8 cellular contexts compared by ENCODE assay signal in genomic region chr12:52965337-52965731, GRCh38. TPM values are rescaled to one million over a fixed set of nuclear protein-coding genes. Genes with fewer than 3 reads are reported as not detected.
DNase-seq lines count a peak whose midpoint lies in the region; FAIRE-seq and TF ChIP-seq lines count a peak whose summit lies in the region.

No MANE protein-coding gene starts in this region.

- H3K9me3 ChIP-seq in small intestine (ENCODE audit: control insufficient read depth, low read depth) = no peaks in the 10 kb centered on the region

- H3K27ac Mint-ChIP-seq in HFFc6 (no peak overlapping the region), chondrocyte (ENCODE audit: unreplicated experiment) (no peak overlapping the region)

- H3K27me3 ChIP-seq in kidney epithelial cell (ENCODE audit: control insufficient read depth, insufficient read depth, low read length) (no peaks in the 10 kb centered on the region), small intestine (ENCODE audit: control insufficient read depth in 2 of 2, insufficient read depth in 2 of 2, low read length in 2 of 2) (peaks cover 0 to 3% of the 10 kb centered on the region in 2 donors)

- H3K36me3 ChIP-seq in kidney epithelial cell (ENCODE audit: control insufficient read depth, insufficient read depth, low read length) (no peaks in the 10 kb centered on the region), small intestine (ENCODE audit: control insufficient read depth in 2 of 2, insufficient read depth in 2 of 2, low read length in 2 of 2) (no peaks in the 10 kb centered on the region)

- no peak for FAIRE-seq in small intestine (lab: Jason Lieb, UNC)

- H3K9me3 Mint-ChIP-seq in HFFc6 (no peaks in the 10 kb centered on the region), chondrocyte (ENCODE audit: low read depth) (no peaks in the 10 kb centered on the region)

- H3K4me1 ChIP-seq in small intestine (ENCODE audit: control insufficient read depth in 2 of 2, insufficient read depth in 1 of 2, low read depth in 1 of 2, low read length in 1 of 2) = peaks cover 1 to 3% of the 10 kb centered on the region in 2 donors

- H3K4me3 Mint-ChIP-seq in HFFc6 (peak overlapping the region; percentile 75), chondrocyte (ENCODE audit: unreplicated experiment) (peak overlapping the region; percentile 45)

- TF ChIP-seq CTCF in HFFc6 (IDR thresholded peaks at IDR 0.05) = no peak
- no peak for TF ChIP-seq CTCF in chondrocyte (IDR thresholded peaks at IDR 0.05)
- TF ChIP-seq CTCF in kidney epithelial cell (IDR thresholded peaks at IDR 0.05; ENCODE audit: insufficient read depth, low read length, poor library complexity, severe bottlenecking) = no peak

- H3K4me3 ChIP-seq in kidney epithelial cell (ENCODE audit: low read depth, low read length) (peak overlapping the region; percentile 37), small intestine (ENCODE audit: low read depth in 1 of 2, low read length in 2 of 2) (peak overlapping the region in 1 of 2 donors; percentile 65)

- DNase-seq in HFFc6 (no peak), chondrocyte (ENCODE audit: low spot score) (no peak), kidney epithelial cell (ENCODE audit: low read depth) (no peak), small intestine (peak; percentile 61), NCI-H345 treated with DMSO at 0.1 percent for 48 hours (lab: John Stamatoyannopoulos, UW; ENCODE audit: unreplicated experiment) (no peak), iPS-NIHi7 (ENCODE audit: extremely low spot score) (no peak), ureter (ENCODE audit: low spot score) (no peak), T-helper 2 cell (no peak)

- H3K27me3 Mint-ChIP-seq in HFFc6 (ENCODE audit: insufficient read depth) = no peaks in the 10 kb centered on the region
- no peaks in the 10 kb centered on the region for H3K27me3 Mint-ChIP-seq in chondrocyte (ENCODE audit: low read depth)

- H3K36me3 Mint-ChIP-seq in HFFc6 (ENCODE audit: low read depth) = no peaks in the 10 kb centered on the region
- no peaks in the 10 kb centered on the region for H3K36me3 Mint-ChIP-seq in chondrocyte (ENCODE audit: low read depth)

- 4 to 7% (median 5%) methylated on average over 26 to 28 of the region's 28 CpGs for WGBS in small intestine, 3 donors

- peak overlapping the region in 1 of 2 donors; percentile 73 for H3K27ac ChIP-seq in small intestine (ENCODE audit: low read depth in 1 of 2, low read length in 1 of 2)

- H3K4me1 Mint-ChIP-seq in HFFc6 (ENCODE audit: low read depth) (peaks cover 19% of the 10 kb centered on the region), chondrocyte (ENCODE audit: low read depth) (peaks cover 11% of the 10 kb centered on the region)

RNA-seq across cellular contexts. Expression of gene KRT18, which starts 16.4 kb away (rescaled TPM):
- 100 to 1,000 TPM; 556 to 745 (median 582) TPM for total RNA-seq in HFFc6 (2021; fragmentation: NEBNext Ultra II Directional; extraction: Animal tissue kit (Norgen Biotek cat#: 25700))
- total RNA-seq in chondrocyte (44.7 to 173 TPM (median 172 TPM) in 3 replicates), kidney epithelial cell (1,751 and 1,904 TPM in 2 replicates), ureter (607 TPM)
- 100 to 1,000 TPM; 484 to 728 (median 496) TPM for polyA plus RNA-seq in small intestine

RNA-seq across cellular contexts. Expression of gene EIF4B, which starts 40.9 kb away (rescaled TPM):
- 100 to 1,000 TPM; 376 to 437 (median 392) TPM for total RNA-seq in HFFc6 (2021; fragmentation: NEBNext Ultra II Directional; extraction: Animal tissue kit (Norgen Biotek cat#: 25700))
- total RNA-seq in chondrocyte = 270 to 336 TPM (median 323 TPM) in 3 replicates
- 484 and 526 TPM in 2 replicates for total RNA-seq in kidney epithelial cell
- 100 to 1,000 TPM; 160 to 236 (median 176) TPM for polyA plus RNA-seq in small intestine
- 474 TPM for total RNA-seq in ureter
